Comparison of ENCODE assay signal across 10 cellular contexts in the genomic region with DNA sequence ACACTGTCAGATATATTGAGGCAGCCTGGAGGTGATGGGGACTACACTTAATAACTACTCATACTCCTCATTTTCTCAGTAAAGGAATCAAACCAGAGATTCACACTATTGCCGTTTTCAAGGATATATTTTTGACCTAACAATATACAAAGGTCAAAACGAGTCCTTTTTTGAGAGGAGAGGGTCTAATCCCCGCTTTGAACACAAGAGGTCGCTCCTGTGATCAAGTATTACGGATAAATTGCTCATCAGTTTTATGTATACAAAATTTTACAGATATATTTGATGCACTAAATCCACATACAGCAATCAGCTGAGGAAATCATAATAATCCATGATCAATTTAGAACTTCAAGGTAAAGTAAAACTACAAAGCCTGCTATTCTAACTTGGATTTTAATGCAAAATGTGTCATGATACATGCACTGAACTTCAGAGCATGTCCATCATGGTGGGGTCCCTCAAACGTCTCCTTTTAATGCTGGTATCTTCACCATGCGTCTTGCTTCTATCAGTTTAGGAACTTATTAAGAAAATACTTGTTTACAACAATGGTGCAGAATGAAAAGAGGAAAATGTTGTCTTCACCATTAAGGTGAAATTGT. TPM values are rescaled to one million over a fixed set of nuclear protein-coding genes. Genes with fewer than 3 reads are reported as not detected.
DNase-seq lines count a peak whose midpoint lies in the region; ATAC-seq, FAIRE-seq and TF ChIP-seq lines count a peak whose summit lies in the region.
"Had no signal": no experiment of that assay in that cellular context is flagged by ENCODE, and none has a peak within 500 bp of the region (broad histone marks: within the 10 kb centered on the region; RNA-seq: fewer than 3 reads in every experiment).

No MANE protein-coding gene starts in this region.

- H3K9me3 Mint-ChIP-seq in progenitor cell of endocrine pancreas (ENCODE audit: low read depth), result no peaks in the 10 kb centered on the region
- H3K9me3 Mint-ChIP-seq in naive thymus-derived CD8-positive, alpha-beta T cell, result peaks cover 0 to 30% (median 9%) of the 10 kb centered on the region in 9 donors

- H3K36me3 Mint-ChIP-seq in progenitor cell of endocrine pancreas (ENCODE audit: insufficient read depth), result no peaks in the 10 kb centered on the region
- peaks cover 0 to 13% (median 12%) of the 10 kb centered on the region in 3 donors for H3K36me3 Mint-ChIP-seq in naive thymus-derived CD8-positive, alpha-beta T cell

- H3K4me1 Mint-ChIP-seq in progenitor cell of endocrine pancreas (ENCODE audit: low read depth), result peaks cover 42% of the 10 kb centered on the region
- H3K4me1 Mint-ChIP-seq in naive thymus-derived CD8-positive, alpha-beta T cell, result peaks cover 3 to 23% (median 11%) of the 10 kb centered on the region in 4 donors

- peaks cover 1% of the 10 kb centered on the region for H3K27me3 ChIP-seq in bronchial epithelial cell (ENCODE audit: control insufficient read depth, insufficient read depth, low read length)

- H3K27ac Mint-ChIP-seq in progenitor cell of endocrine pancreas, result no peak overlapping the region
- H3K27ac Mint-ChIP-seq in naive thymus-derived CD8-positive, alpha-beta T cell, result peak overlapping the region in 1 of 10 donors; percentile 67

- POLR2A ChIA-PET in naive thymus-derived CD8-positive, alpha-beta T cell (lab: Charles Lee), result no interaction called here

- peaks cover 91% of the 10 kb centered on the region for H3K27me3 Mint-ChIP-seq in progenitor cell of endocrine pancreas
- peaks cover 63 to 96% (median 83%) of the 10 kb centered on the region in 5 donors for H3K27me3 Mint-ChIP-seq in naive thymus-derived CD8-positive, alpha-beta T cell

- H3K4me3 Mint-ChIP-seq in progenitor cell of endocrine pancreas (ENCODE audit: low read depth), result peak overlapping the region; percentile 32
- H3K4me3 Mint-ChIP-seq in naive thymus-derived CD8-positive, alpha-beta T cell, result no peak overlapping the region

- no peak overlapping the region for H3K4me3 ChIP-seq in bronchial epithelial cell (ENCODE audit: low read depth, low read length)
- H3K4me3 ChIP-seq: BLaER1 treated with 17β-estradiol and CSF1 and Interleukin-3, amounts not matched to agents 10 nM and 100 nM; SJSA1 had no signal

- peak; percentile 29 for DNase-seq in NCI-H1436 treated with DMSO at 0.1 percent for 48 hours (lab: John Stamatoyannopoulos, UW)
- no peak for DNase-seq in NCI-H1436 (lab: John Stamatoyannopoulos, UW)
- DNase-seq in NAMALWA (ENCODE audit: low spot score), result peak; percentile 65
- peak; percentile 54 for DNase-seq in bronchial epithelial cell (ENCODE audit: low read depth)
- DNase-seq in progenitor cell of endocrine pancreas (ENCODE audit: low spot score, unreplicated experiment), result no peak
- no peak for DNase-seq in naive thymus-derived CD8-positive, alpha-beta T cell
- DNase-seq in activated CD4-positive, alpha-beta T cell treated with anti-CD3 and anti-CD28 coated beads for 48 hours, result no peak
- no peak for DNase-seq in epidermal melanocyte (ENCODE audit: insufficient read length, low spot score)

- TF ChIP-seq CTCF in bronchial epithelial cell (IDR thresholded peaks at IDR 0.05; ENCODE audit: insufficient read depth, low read length, severe bottlenecking) (peak; percentile 53), progenitor cell of endocrine pancreas (IDR thresholded peaks at IDR 0.05; ENCODE audit: unreplicated experiment) (peak; percentile 79)

- no peak for FAIRE-seq in bronchial epithelial cell (lab: Jason Lieb, UNC)

- no peaks in the 10 kb centered on the region for H3K36me3 ChIP-seq in bronchial epithelial cell (ENCODE audit: control insufficient read depth, insufficient read depth, low read length)
- H3K36me3 ChIP-seq: BLaER1 treated with 17β-estradiol and CSF1 and Interleukin-3, amounts not matched to agents 10 nM and 100 nM; SJSA1 had no signal

- no peak for ATAC-seq in naive thymus-derived CD8-positive, alpha-beta T cell

RNA-seq across cellular contexts. Expression of gene ISL1, which starts 2.5 kb away (rescaled TPM):
- total RNA-seq in bronchial epithelial cell (1.8 and 6.1 TPM in 2 replicates), progenitor cell of endocrine pancreas (8.2 and 9.7 TPM in 2 replicates)
- total RNA-seq in naive thymus-derived CD8-positive, alpha-beta T cell, result not detected
- not detected for polyA plus RNA-seq in naive thymus-derived CD8-positive, alpha-beta T cell

Comparison
In these comparisons a context has a peak if more than half of its experiments do, and no peak if none do; other contexts are left out.
1. DNase-seq: peak in NCI-H1436 treated with DMSO at 0.1 percent for 48 hours (single experiment), NAMALWA (single experiment) and bronchial epithelial cell (single experiment); none in NCI-H1436 (single experiment), progenitor cell of endocrine pancreas (single experiment), naive thymus-derived CD8-positive, alpha-beta T cell (0 of 10), activated CD4-positive, alpha-beta T cell treated with anti-CD3 and anti-CD28 coated beads for 48 hours (single experiment) and epidermal melanocyte (single experiment).